In the genomic region with DNA sequence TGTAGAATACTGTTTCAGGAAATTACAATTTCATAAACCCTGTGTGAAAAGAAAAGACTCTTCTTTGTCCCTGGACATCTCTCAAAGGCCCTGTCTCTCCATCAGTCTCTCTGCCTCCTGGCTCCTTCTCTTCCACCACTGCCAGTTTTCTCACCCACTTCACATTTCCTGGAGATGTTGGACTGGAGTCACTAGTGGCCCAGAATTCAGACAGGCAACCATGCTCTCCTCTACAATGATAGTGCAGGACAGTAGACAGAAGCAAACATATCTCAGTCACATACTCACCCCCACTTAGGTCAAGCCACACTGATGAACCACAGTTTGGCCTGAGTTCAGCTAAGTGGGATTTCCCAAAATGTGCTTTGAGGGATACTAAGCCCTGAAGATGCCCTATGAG, we compare ENCODE assay signal across 14 cellular contexts. TPM values are rescaled to one million over a fixed set of nuclear protein-coding genes. Genes with fewer than 3 reads are reported as not detected.
DNase-seq lines count a peak whose midpoint lies in the region; ATAC-seq and TF ChIP-seq lines count a peak whose summit lies in the region.
"Had no signal": no experiment of that assay in that cellular context is flagged by ENCODE, and none has a peak within 500 bp of the region (broad histone marks: within the 10 kb centered on the region; RNA-seq: fewer than 3 reads in every experiment).

No MANE protein-coding gene starts in this region.

- H3K9me3 Mint-ChIP-seq in activated naive CD4-positive, alpha-beta T cell treated with anti-CD3 and anti-CD28 coated beads, Interleukin-2, amount 50 U/mL, for 24 hours, result peaks cover 5% of the 10 kb centered on the region
- no peaks in the 10 kb centered on the region for H3K9me3 Mint-ChIP-seq in activated naive CD4-positive, alpha-beta T cell treated with anti-CD3 and anti-CD28 coated beads, Interleukin-2, amount 10 ng/mL, durations not matched to agents 7 days and 5 days
- H3K9me3 Mint-ChIP-seq in nephron progenitor cell, result peaks cover 4% of the 10 kb centered on the region
- H3K9me3 Mint-ChIP-seq: CD4-positive, alpha-beta T cell; H9 had no signal

- peaks cover 3% of the 10 kb centered on the region for H3K4me1 ChIP-seq in right cardiac atrium (ENCODE audit: control insufficient read depth, insufficient read depth, low read length)
- H3K4me1 ChIP-seq: A549, Caco-2 had no signal

- peak overlapping the region; percentile 66 for H3K27ac Mint-ChIP-seq in activated naive CD4-positive, alpha-beta T cell treated with anti-CD3 and anti-CD28 coated beads, Interleukin-2, amount 50 U/mL, for 24 hours
- no peak overlapping the region for H3K27ac Mint-ChIP-seq in activated naive CD4-positive, alpha-beta T cell treated with anti-CD3 and anti-CD28 coated beads, Interleukin-2, amount 10 ng/mL, durations not matched to agents 7 days and 5 days
- peak overlapping the region; percentile 61 for H3K27ac Mint-ChIP-seq in nephron progenitor cell
- H3K27ac Mint-ChIP-seq: CD4-positive, alpha-beta T cell; H9 had no signal

- CTCF ChIA-PET in activated naive CD4-positive, alpha-beta T cell treated with anti-CD3 and anti-CD28 coated beads, Interleukin-2, amount 10 ng/mL, durations not matched to agents 7 days and 5 days (lab: Charles Lee), result no interaction called here

- TF ChIP-seq CTCF in nephron progenitor cell (IDR thresholded peaks at IDR 0.05), result no peak

- H3K4me1 Mint-ChIP-seq in activated naive CD4-positive, alpha-beta T cell treated with anti-CD3 and anti-CD28 coated beads, Interleukin-2, amount 50 U/mL, for 24 hours, result peaks cover 26% of the 10 kb centered on the region
- H3K4me1 Mint-ChIP-seq in activated naive CD4-positive, alpha-beta T cell treated with anti-CD3 and anti-CD28 coated beads, Interleukin-2, amount 10 ng/mL, durations not matched to agents 7 days and 5 days, result peaks cover 6% of the 10 kb centered on the region
- H3K4me1 Mint-ChIP-seq in nephron progenitor cell, result peaks cover 69% of the 10 kb centered on the region

- no peaks in the 10 kb centered on the region for H3K27me3 Mint-ChIP-seq in activated naive CD4-positive, alpha-beta T cell treated with anti-CD3 and anti-CD28 coated beads, Interleukin-2, amount 50 U/mL, for 24 hours
- H3K27me3 Mint-ChIP-seq in activated naive CD4-positive, alpha-beta T cell treated with anti-CD3 and anti-CD28 coated beads, Interleukin-2, amount 10 ng/mL, durations not matched to agents 7 days and 5 days, result peaks cover 34% of the 10 kb centered on the region
- peaks cover 39% of the 10 kb centered on the region for H3K27me3 Mint-ChIP-seq in nephron progenitor cell (ENCODE audit: low read depth, poor library complexity)

- H3K27ac ChIP-seq in right cardiac atrium (ENCODE audit: low read length), result no peak overlapping the region
- H3K27ac ChIP-seq: 22Rv1, A549, C4-2B had no signal

- intact Hi-C loops in right cardiac atrium (cut with DNase I), result no loop called here
- intact Hi-C loops in Right ventricle myocardium superior (cut with DNase I), result no loop called here

- H3K9me3 ChIP-seq in right cardiac atrium (ENCODE audit: control insufficient read depth, low read length), result no peaks in the 10 kb centered on the region
- H3K9me3 ChIP-seq: A549, Caco-2 had no signal

- no peak for DNase-seq in activated naive CD4-positive, alpha-beta T cell treated with anti-CD3 and anti-CD28 coated beads, Interleukin-2, amount 10 ng/mL, durations not matched to agents 7 days and 5 days
- DNase-seq in right cardiac atrium (no peak), Right ventricle myocardium superior (no peak), nephron progenitor cell (no peak)
- no peak for DNase-seq in stimulated activated CD4-positive, alpha-beta T cell treated with anti-CD3 and anti-CD28 coated beads, Interleukin-15, amount 100 ng/mL, for 24 hours
- DNase-seq: AML-193; Caco-2; CD4-positive, alpha-beta T cell; H9 had no signal

- peak; percentile 47 to 68 for ATAC-seq in right cardiac atrium
- no peak for ATAC-seq in Right ventricle myocardium superior (ENCODE audit: poor library complexity)
- no peak for ATAC-seq in activated CD4-positive, CD25-positive, alpha-beta regulatory T cell treated with anti-CD3 and anti-CD28 coated beads, Interleukin-2, amount 50 U/mL, for 24 hours
- ATAC-seq: A549 had no signal

- H3K27me3 ChIP-seq in right cardiac atrium (ENCODE audit: control insufficient read depth, insufficient read depth), result no peaks in the 10 kb centered on the region

- peaks cover 5% of the 10 kb centered on the region for H3K36me3 Mint-ChIP-seq in activated naive CD4-positive, alpha-beta T cell treated with anti-CD3 and anti-CD28 coated beads, Interleukin-2, amount 50 U/mL, for 24 hours
- H3K36me3 Mint-ChIP-seq in activated naive CD4-positive, alpha-beta T cell treated with anti-CD3 and anti-CD28 coated beads, Interleukin-2, amount 10 ng/mL, durations not matched to agents 7 days and 5 days, result no peaks in the 10 kb centered on the region
- H3K36me3 Mint-ChIP-seq in nephron progenitor cell (ENCODE audit: low read depth), result peaks cover 5% of the 10 kb centered on the region

- no peak overlapping the region for H3K4me3 Mint-ChIP-seq in activated naive CD4-positive, alpha-beta T cell treated with anti-CD3 and anti-CD28 coated beads, Interleukin-2, amount 50 U/mL, for 24 hours
- no peak overlapping the region for H3K4me3 Mint-ChIP-seq in activated naive CD4-positive, alpha-beta T cell treated with anti-CD3 and anti-CD28 coated beads, Interleukin-2, amount 10 ng/mL, durations not matched to agents 7 days and 5 days
- H3K4me3 Mint-ChIP-seq in nephron progenitor cell, result no peak overlapping the region
- H3K4me3 Mint-ChIP-seq: CD4-positive, alpha-beta T cell; H9 had no signal

- H3K4me3 ChIP-seq in right cardiac atrium (ENCODE audit: low read length), result no peak overlapping the region
- H3K4me3 ChIP-seq: A549 had no signal

RNA-seq across cellular contexts. Expression of gene SAYSD1, which starts 29.8 kb away (rescaled TPM):
- 10 to 100 TPM in 2 of 4 donors, 1 to 10 TPM in 2; 8.3 to 11.7 (median 9.9) TPM for total RNA-seq in right cardiac atrium
- 12.6 TPM for polyA plus RNA-seq in right cardiac atrium
- 10.9 TPM for total RNA-seq in Right ventricle myocardium superior

Comparison
In these comparisons a context has a peak if more than half of its experiments do, and no peak if none do; other contexts are left out.
1. ATAC-seq: peak in right cardiac atrium (2 of 2); none in Right ventricle myocardium superior (single experiment) and activated CD4-positive, CD25-positive, alpha-beta regulatory T cell treated with anti-CD3 and anti-CD28 coated beads, Interleukin-2, amount 50 U/mL, for 24 hours (0 of 2).